Comparison of ENCODE assay signal across 8 cellular contexts in genomic region chr22:23749747-23750373, GRCh38. TPM values are rescaled to one million over a fixed set of nuclear protein-coding genes. Genes with fewer than 3 reads are reported as not detected.
DNase-seq lines count a peak whose midpoint lies in the region; ATAC-seq and TF ChIP-seq lines count a peak whose summit lies in the region.

No MANE protein-coding gene starts in this region.

- no peaks in the 10 kb centered on the region for H3K36me3 ChIP-seq in RWPE2 (ENCODE audit: low read depth)
- H3K36me3 ChIP-seq in skeletal muscle tissue (ENCODE audit: control insufficient read depth in 3 of 3, insufficient read depth in 3 of 3, low read length in 3 of 3), result peaks cover 1 to 5% (median 3%) of the 10 kb centered on the region in 3 donors

- H3K4me3 ChIP-seq in RWPE2 (ENCODE audit: severe bottlenecking) (peak overlapping the region; percentile 64), skeletal muscle tissue (ENCODE audit: low read length in 3 of 3) (peak overlapping the region; percentile 56 to 89 (median 84))

- no peak overlapping the region for H3K9ac ChIP-seq in skeletal muscle tissue (ENCODE audit: low read depth in 1 of 3, low read length in 3 of 3)

- H3K27ac ChIP-seq in RWPE2 (ENCODE audit: poor library complexity, severe bottlenecking), result peak overlapping the region; percentile 64
- peak overlapping the region; percentile 79 for H3K27ac ChIP-seq in skeletal muscle tissue (ENCODE audit: low read depth, low read length)

- DNase-seq in DMS53 (lab: John Stamatoyannopoulos, UW) (peak; percentile 61), DMS53 treated with DMSO at 0.1 percent for 48 hours (lab: John Stamatoyannopoulos, UW; ENCODE audit: unreplicated experiment) (no peak), RWPE2 (ENCODE audit: low spot score) (no peak), fibroblast of gingiva (ENCODE audit: low read depth) (peak; percentile 34), LoVo (ENCODE audit: low spot score) (no peak), posterior vena cava (ENCODE audit: low spot score) (no peak), GM10266 (ENCODE audit: extremely low spot score) (no peak)

- TF ChIP-seq CTCF in RWPE2 (IDR thresholded peaks at IDR 0.05; ENCODE audit: poor library complexity, severe bottlenecking) (no peak), GM10266 (IDR thresholded peaks at IDR 0.05; ENCODE audit: control insufficient read depth, insufficient read depth, low read depth, missing control alignments) (no peak)

- no peak for ATAC-seq in RWPE2 (ENCODE audit: low read depth)

- H3K4me1 ChIP-seq in RWPE2 (ENCODE audit: insufficient read depth, poor library complexity, severe bottlenecking) (peaks cover 7% of the 10 kb centered on the region), skeletal muscle tissue (ENCODE audit: control insufficient read depth in 3 of 3, insufficient read depth in 3 of 3, low read length in 3 of 3) (peaks cover 5 to 17% (median 11%) of the 10 kb centered on the region in 3 donors)

- intact Hi-C loops in posterior vena cava (cut with DNase I), result no loop called here

- H3K9me3 ChIP-seq in RWPE2 (ENCODE audit: severe bottlenecking) (no peaks in the 10 kb centered on the region), skeletal muscle tissue (ENCODE audit: control insufficient read depth in 3 of 3, low read length in 3 of 3) (no peaks in the 10 kb centered on the region)

- H3K27me3 ChIP-seq in RWPE2 (ENCODE audit: insufficient read depth, poor library complexity, severe bottlenecking) (no peaks in the 10 kb centered on the region), skeletal muscle tissue (ENCODE audit: control insufficient read depth in 3 of 3, insufficient read depth in 3 of 3, low read length in 3 of 3) (no peaks in the 10 kb centered on the region)

RNA-seq across cellular contexts. Expression of gene ZNF70, which starts 1.1 kb away (rescaled TPM):
- 3.1 TPM for total RNA-seq in skeletal muscle tissue
- total RNA-seq in posterior vena cava, result 1 to 10 TPM; 6.2 to 7.7 TPM

RNA-seq across cellular contexts. Expression of gene VPREB3, which starts 4.4 kb away (rescaled TPM):
- total RNA-seq in skeletal muscle tissue (not detected), posterior vena cava (under 1 TPM in 1 of 2 donors, not detected in 1; 0.43 TPM)

RNA-seq across cellular contexts. Expression of gene C22orf15, which starts 12.9 kb away (rescaled TPM):
- not detected for total RNA-seq in skeletal muscle tissue
- total RNA-seq in posterior vena cava, result not detected

RNA-seq across cellular contexts. Expression of gene CHCHD10, which starts 17.9 kb away (rescaled TPM):
- total RNA-seq in skeletal muscle tissue (3.7 TPM), posterior vena cava (10 to 100 TPM; 59.0 to 68.7 TPM)

RNA-seq across cellular contexts. Expression of gene MMP11, which starts 22.8 kb away (rescaled TPM):
- total RNA-seq in skeletal muscle tissue, result 6.3 TPM
- 1 to 10 TPM; 2.8 to 5.8 TPM for total RNA-seq in posterior vena cava

Comparison
In these comparisons a context has a peak if more than half of its experiments do, and no peak if none do; other contexts are left out.
1. DNase-seq: peak in DMS53 (single experiment) and fibroblast of gingiva (single experiment); none in DMS53 treated with DMSO at 0.1 percent for 48 hours (single experiment), RWPE2 (single experiment), LoVo (single experiment), posterior vena cava (single experiment) and GM10266 (single experiment).